In genomic region chr13:24727731-24728601, GRCh38 we compare ENCODE assay signal across 8 cellular contexts. TPM values are rescaled to one million over a fixed set of nuclear protein-coding genes. Genes with fewer than 3 reads are reported as not detected.
DNase-seq lines count a peak whose midpoint lies in the region; ATAC-seq and TF ChIP-seq lines count a peak whose summit lies in the region.

No MANE protein-coding gene starts in this region.

- H3K36me3 ChIP-seq in OCI-LY3 (replicated peaks; ENCODE audit: low read depth, low read length) = no peaks in the 10 kb centered on the region
- no peaks in the 10 kb centered on the region for H3K36me3 ChIP-seq in esophagus squamous epithelium
- no peaks in the 10 kb centered on the region for H3K36me3 ChIP-seq in neural cell (ENCODE audit: insufficient read depth, low read length)
- H3K36me3 ChIP-seq in suprapubic skin = no peaks in the 10 kb centered on the region

- H3K4me1 ChIP-seq in OCI-LY3 (ENCODE audit: low read length) (peaks cover 15% of the 10 kb centered on the region), esophagus squamous epithelium (no peaks in the 10 kb centered on the region), suprapubic skin (no peaks in the 10 kb centered on the region)

- DNase-seq in DMS114 treated with DMSO at 0.1 percent for 48 hours (lab: John Stamatoyannopoulos, UW; ENCODE audit: unreplicated experiment) (peak; percentile 66), HT1080 (ENCODE audit: low read depth) (peak; percentile 78), activated T-cell treated with anti-CD3 and anti-CD28 coated beads for 48 hours (ENCODE audit: low read depth) (peak; percentile 39), esophagus squamous epithelium (lab: John Stamatoyannopoulos, UW) (no peak), suprapubic skin (ENCODE audit: low spot score in 2 of 2) (no peak)

- H3K9me3 ChIP-seq in OCI-LY3 (ENCODE audit: insufficient read depth, low read length) (no peaks in the 10 kb centered on the region), esophagus squamous epithelium (no peaks in the 10 kb centered on the region), neural cell (ENCODE audit: low read length) (no peaks in the 10 kb centered on the region), suprapubic skin (peaks cover 3% of the 10 kb centered on the region)

- intact Hi-C loops in esophagus squamous epithelium (cut with DNase I) = no loop called here

- H3F3A ChIP-seq in neural cell (ENCODE audit: insufficient read depth, low read length, poor library complexity, severe bottlenecking) = no peaks in the 10 kb centered on the region

- TF ChIP-seq RAD21 in neural cell (conservative IDR thresholded peaks at IDR 0.05) = peak; percentile 57

- H2AFZ ChIP-seq in OCI-LY3 (ENCODE audit: low read depth, low read length) (peak overlapping the region; percentile 3; the same call in 1 of the 2 replicates), neural cell (ENCODE audit: low read depth, low read length) (no peak overlapping the region)

- no peak for TF ChIP-seq POLR2A in esophagus squamous epithelium (IDR thresholded peaks at IDR 0.05)
- TF ChIP-seq POLR2A in suprapubic skin (IDR thresholded peaks at IDR 0.05) = no peak

- H3K4me3 ChIP-seq in OCI-LY3 (ENCODE audit: low read length) (peak overlapping the region; percentile 49), esophagus squamous epithelium (no peak overlapping the region), neural cell (ENCODE audit: low read length) (no peak overlapping the region), suprapubic skin (no peak overlapping the region)

- peak overlapping the region; percentile 60 for H3K4me2 ChIP-seq in OCI-LY3 (ENCODE audit: low read length)
- H3K4me2 ChIP-seq in neural cell (ENCODE audit: low read length) = no peak overlapping the region

- WGBS in esophagus squamous epithelium, 2 donors = 55 to 56% methylated on average over 22 to 24 of the region's 24 CpGs
- 58% methylated on average over 24 of the region's 24 CpGs for WGBS in suprapubic skin

- TF ChIP-seq CTCF in OCI-LY3 (IDR thresholded peaks at IDR 0.05; ENCODE audit: low read depth, low read length) (peak; percentile 79), esophagus squamous epithelium (IDR thresholded peaks at IDR 0.05) (peak in 5 of 6 experiments; percentile 61 to 80 (median 69)), neural cell (IDR thresholded peaks at IDR 0.05; ENCODE audit: poor library complexity, severe bottlenecking) (peak; percentile 66), suprapubic skin (IDR thresholded peaks at IDR 0.05) (peak; percentile 43 to 63)

- H3K9ac ChIP-seq in OCI-LY3 (ENCODE audit: low read length) (no peak overlapping the region), neural cell (ENCODE audit: low read length) (no peak overlapping the region)

- no peak for TF ChIP-seq EP300 in neural cell (conservative IDR thresholded peaks at IDR 0.05; ENCODE audit: poor library complexity, severe bottlenecking)
- no peak for TF ChIP-seq EP300 in suprapubic skin (IDR thresholded peaks at IDR 0.05)

- H3K27ac ChIP-seq in OCI-LY3 (ENCODE audit: low read length) = no peak overlapping the region
- H3K27ac ChIP-seq in esophagus squamous epithelium = no peak overlapping the region
- no peak overlapping the region for H3K27ac ChIP-seq in neural cell (ENCODE audit: low read length)
- H3K27ac ChIP-seq in suprapubic skin = no peak overlapping the region

- H3K79me2 ChIP-seq in OCI-LY3 (ENCODE audit: low read length) = no peaks in the 10 kb centered on the region
- no peaks in the 10 kb centered on the region for H3K79me2 ChIP-seq in neural cell (replicated peaks; ENCODE audit: insufficient read depth, low read length)

- H3K27me3 ChIP-seq in OCI-LY3 (ENCODE audit: low read depth, low read length) (peaks cover 29% of the 10 kb centered on the region), esophagus squamous epithelium (peaks cover 0 to 18% (median 0%) of the 10 kb centered on the region in 4 donors), neural cell (ENCODE audit: insufficient read depth, low read depth, low read length) (no peaks in the 10 kb centered on the region), suprapubic skin (peaks cover 18% of the 10 kb centered on the region)

- H3K9me2 ChIP-seq in neural cell (ENCODE audit: insufficient read depth, low read length) = no peaks in the 10 kb centered on the region

- H4K20me1 ChIP-seq in OCI-LY3 (ENCODE audit: insufficient read depth, low read length) (no peaks in the 10 kb centered on the region), neural cell (ENCODE audit: insufficient read depth) (no peaks in the 10 kb centered on the region)

- ATAC-seq in GM21423 (IDR thresholded peaks at IDR 0.05; ENCODE audit: unreplicated experiment) = peak; percentile 74

TF ChIP-seq in neural cell, 6 proteins besides CTCF, POLR2A, EP300 and RAD21:
- TF ChIP-seq TAF1 (IDR thresholded peaks at IDR 0.05; ENCODE audit: low read depth) (no peak), SMC3 (conservative IDR thresholded peaks at IDR 0.05; ENCODE audit: poor library complexity) (peak; percentile 50)
TF ChIP-seq in neural cell: peak in this region for 1.

RNA-seq across cellular contexts. Expression of gene RNF17, which starts 36.0 kb away (rescaled TPM):
- 6.8 TPM in 2 replicates for total RNA-seq in HT1080 (2014; rRNA removed; shearing (Covaris generic))
- polyA plus RNA-seq in HT1080 (2015; cell fraction: cytosol; rRNA removed) = 5.1 and 5.5 TPM in 2 replicates
- polyA plus RNA-seq in HT1080 (2015; cell fraction: nucleus; rRNA removed) = 22.4 TPM in 2 replicates
- total RNA-seq in esophagus squamous epithelium (under 1 TPM in 1 of 4 donors, not detected in 3; 0.38 TPM), suprapubic skin (not detected)
- not detected in 2 replicates for polyA plus RNA-seq in neural cell
- not detected in 2 replicates for polyA minus RNA-seq in neural cell

RNA-seq across cellular contexts. Expression of gene ATP12A, which starts 47.8 kb away (rescaled TPM):
- not detected in 2 replicates for total RNA-seq in HT1080 (2014; rRNA removed; shearing (Covaris generic))
- 0.03 and 0.14 TPM in 2 replicates for polyA plus RNA-seq in HT1080 (2015; cell fraction: cytosol; rRNA removed)
- polyA plus RNA-seq in HT1080 (2015; cell fraction: nucleus; rRNA removed) = 0.06 TPM in 1 of 2 replicates, not detected in the other
- total RNA-seq in esophagus squamous epithelium (1 to 10 TPM in 3 of 4 donors, under 1 TPM in 1; 0.31 to 2.9 (median 2.4) TPM), suprapubic skin (10 to 100 TPM in 1 of 4 donors, 1 to 10 TPM in 2, under 1 TPM in 1; 0.24 to 21.6 (median 5.6) TPM)
- not detected in 2 replicates for polyA plus RNA-seq in neural cell
- not detected in 2 replicates for polyA minus RNA-seq in neural cell

Comparison
In these comparisons a context has a peak if more than half of its experiments do, and no peak if none do; other contexts are left out.
1. DNase-seq: peak in DMS114 treated with DMSO at 0.1 percent for 48 hours (single experiment), HT1080 (single experiment) and activated T-cell treated with anti-CD3 and anti-CD28 coated beads for 48 hours (single experiment); none in esophagus squamous epithelium (single experiment) and suprapubic skin (0 of 2).
2. Peak in every context shown above with its lines, with median percentiles within 50 percentile points of each other: CTCF ChIP-seq.